29 cellular contexts compared by ENCODE assay signal in genomic region chrX:66915893-66916292, GRCh38.
"Had no signal": no experiment of that assay in that cellular context is flagged by ENCODE, and none has a peak within 500 bp of the region (broad histone marks: within the 10 kb centered on the region; RNA-seq: fewer than 3 reads in every experiment).

No MANE protein-coding gene starts in this region.

- H3K4me3 ChIP-seq: esophagus squamous epithelium, left ventricle myocardium inferior, lung, mucosa of descending colon, skin epidermis, stomach, thyroid gland, upper lobe of left lung, vagina had no signal

- H3K9me3 Mint-ChIP-seq: activated CD4-positive, alpha-beta memory T cell treated with anti-CD3 and anti-CD28 coated beads for 36 hours; activated CD4-positive, alpha-beta T cell treated with anti-CD3 and anti-CD28 coated beads, Interleukin-2, amount 10 ng/mL, durations not matched to agents 24 days and 14 days; activated naive CD4-positive, alpha-beta T cell treated with anti-CD3 and anti-CD28 coated beads, Interleukin-2, amount 50 U/mL, for 24 hours; activated naive CD8-positive, alpha-beta T cell treated with anti-CD3 and anti-CD28 coated beads, Interleukin-2, amount 50 U/mL, for 24 hours; activated T-helper 17 cell treated with anti-CD3 and anti-CD28 coated beads, Interleukin-2, amount 50 U/mL, for 72 hours; stimulated activated memory B cell treated with anti-CD40 and anti-IgM and Interleukin-4, amounts not matched to agents 10 μg/mL and 1 μg/mL and 100 μg/mL, for 72 hours had no signal

- H3K27me3 Mint-ChIP-seq: activated CD4-positive, alpha-beta memory T cell treated with anti-CD3 and anti-CD28 coated beads for 36 hours; activated CD4-positive, alpha-beta T cell treated with anti-CD3 and anti-CD28 coated beads, Interleukin-2, amount 10 ng/mL, durations not matched to agents 24 days and 14 days; activated naive CD4-positive, alpha-beta T cell treated with anti-CD3 and anti-CD28 coated beads, Interleukin-2, amount 50 U/mL, for 24 hours; stimulated activated memory B cell treated with anti-CD40 and anti-IgM and Interleukin-4, amounts not matched to agents 10 μg/mL and 1 μg/mL and 100 μg/mL, for 72 hours had no signal

- DNase-seq: activated CD4-positive, alpha-beta memory T cell treated with anti-CD3 and anti-CD28 coated beads for 36 hours; activated CD4-positive, alpha-beta T cell treated with anti-CD3 and anti-CD28 coated beads, Interleukin-2, amount 10 ng/mL, durations not matched to agents 24 days and 14 days; activated CD8-positive, alpha-beta memory T cell treated with anti-CD3 and anti-CD28 coated beads, Interleukin-2, amount 50 U/mL, for 4 hours; activated naive CD8-positive, alpha-beta T cell treated with anti-CD3 and anti-CD28 coated beads, Interleukin-2, amount 50 U/mL, for 24 hours; activated T-cell treated with anti-CD3 and anti-CD28 coated beads, Interleukin-2, amount 50 U/mL, for 1 hour; amygdala; caudate nucleus; cortex of kidney; esophagus squamous epithelium; foreskin melanocyte; immature natural killer cell; kidney glomerular epithelial cell; left ventricle myocardium inferior; mucosa of descending colon; retina; stimulated activated CD4-positive, alpha-beta T cell treated with anti-CD3 and anti-CD28 coated beads, Interleukin-4, amount 100 ng/mL, for 24 hours; stomach; thyroid gland; upper lobe of left lung had no signal

- H3K36me3 ChIP-seq: esophagus squamous epithelium, left ventricle myocardium inferior, neutrophil, stomach, thyroid gland, upper lobe of left lung, vagina had no signal

- H3K27ac ChIP-seq: esophagus squamous epithelium, left ventricle myocardium inferior, neutrophil, skin epidermis, stomach, thyroid gland, upper lobe of left lung, vagina had no signal

- H3K9me3 ChIP-seq: esophagus squamous epithelium, left ventricle myocardium inferior, mucosa of descending colon, neutrophil, stomach, thyroid gland, upper lobe of left lung, vagina had no signal

- H3K4me3 Mint-ChIP-seq: activated CD4-positive, alpha-beta memory T cell treated with anti-CD3 and anti-CD28 coated beads for 36 hours; activated CD4-positive, alpha-beta T cell treated with anti-CD3 and anti-CD28 coated beads, Interleukin-2, amount 10 ng/mL, durations not matched to agents 24 days and 14 days; activated naive CD4-positive, alpha-beta T cell treated with anti-CD3 and anti-CD28 coated beads, Interleukin-2, amount 50 U/mL, for 24 hours; activated naive CD8-positive, alpha-beta T cell treated with anti-CD3 and anti-CD28 coated beads, Interleukin-2, amount 50 U/mL, for 24 hours; activated T-helper 17 cell treated with anti-CD3 and anti-CD28 coated beads, Interleukin-2, amount 50 U/mL, for 72 hours; immature natural killer cell; natural killer cell treated with Interleukin-12 subunit alpha and Interleukin-12 subunit beta and Interleukin-15 and Interleukin-18, amount 100 ng/mL, for 72 hours; stimulated activated memory B cell treated with anti-CD40 and anti-IgM and Interleukin-4, amounts not matched to agents 10 μg/mL and 1 μg/mL and 100 μg/mL, for 72 hours had no signal

- ATAC-seq: activated CD4-positive, CD25-positive, alpha-beta regulatory T cell treated with anti-CD3 and anti-CD28 coated beads, Interleukin-2, amount 50 U/mL, for 24 hours; activated naive CD8-positive, alpha-beta T cell treated with anti-CD3 and anti-CD28 coated beads, Interleukin-2, amount 50 U/mL, for 24 hours; activated T-helper 17 cell treated with anti-CD3 and anti-CD28 coated beads, Interleukin-2, amount 50 U/mL, for 72 hours; mucosa of descending colon; natural killer cell treated with Interleukin-12 subunit alpha and Interleukin-12 subunit beta and Interleukin-15 and Interleukin-18, amount 100 ng/mL, for 72 hours; sciatic nerve; stimulated activated memory B cell treated with anti-CD40 and anti-IgM and Interleukin-4, amounts not matched to agents 10 μg/mL and 1 μg/mL and 100 μg/mL, for 72 hours had no signal

- H3K27me3 ChIP-seq: esophagus squamous epithelium, neutrophil, thyroid gland, upper lobe of left lung, vagina had no signal

- H3K4me1 ChIP-seq: esophagus squamous epithelium, left ventricle myocardium inferior, stomach, thyroid gland, upper lobe of left lung had no signal

- H3K27ac Mint-ChIP-seq: activated CD4-positive, alpha-beta memory T cell treated with anti-CD3 and anti-CD28 coated beads for 36 hours; activated CD4-positive, alpha-beta T cell treated with anti-CD3 and anti-CD28 coated beads, Interleukin-2, amount 10 ng/mL, durations not matched to agents 24 days and 14 days; activated naive CD4-positive, alpha-beta T cell treated with anti-CD3 and anti-CD28 coated beads, Interleukin-2, amount 50 U/mL, for 24 hours; activated naive CD8-positive, alpha-beta T cell treated with anti-CD3 and anti-CD28 coated beads, Interleukin-2, amount 50 U/mL, for 24 hours; activated T-helper 17 cell treated with anti-CD3 and anti-CD28 coated beads, Interleukin-2, amount 50 U/mL, for 72 hours; immature natural killer cell; natural killer cell treated with Interleukin-12 subunit alpha and Interleukin-12 subunit beta and Interleukin-15 and Interleukin-18, amount 100 ng/mL, for 72 hours; stimulated activated memory B cell treated with anti-CD40 and anti-IgM and Interleukin-4, amounts not matched to agents 10 μg/mL and 1 μg/mL and 100 μg/mL, for 72 hours had no signal

- H3K36me3 Mint-ChIP-seq: activated CD4-positive, alpha-beta memory T cell treated with anti-CD3 and anti-CD28 coated beads for 36 hours; activated naive CD4-positive, alpha-beta T cell treated with anti-CD3 and anti-CD28 coated beads, Interleukin-2, amount 50 U/mL, for 24 hours; immature natural killer cell; stimulated activated memory B cell treated with anti-CD40 and anti-IgM and Interleukin-4, amounts not matched to agents 10 μg/mL and 1 μg/mL and 100 μg/mL, for 72 hours had no signal

- H3K4me1 Mint-ChIP-seq: activated CD4-positive, alpha-beta T cell treated with anti-CD3 and anti-CD28 coated beads, Interleukin-2, amount 10 ng/mL, durations not matched to agents 24 days and 14 days; activated naive CD4-positive, alpha-beta T cell treated with anti-CD3 and anti-CD28 coated beads, Interleukin-2, amount 50 U/mL, for 24 hours; activated naive CD8-positive, alpha-beta T cell treated with anti-CD3 and anti-CD28 coated beads, Interleukin-2, amount 50 U/mL, for 24 hours; activated T-helper 17 cell treated with anti-CD3 and anti-CD28 coated beads, Interleukin-2, amount 50 U/mL, for 72 hours; immature natural killer cell; stimulated activated memory B cell treated with anti-CD40 and anti-IgM and Interleukin-4, amounts not matched to agents 10 μg/mL and 1 μg/mL and 100 μg/mL, for 72 hours had no signal
